Comparison of ENCODE assay signal across 1 cellular context in the genomic region with DNA sequence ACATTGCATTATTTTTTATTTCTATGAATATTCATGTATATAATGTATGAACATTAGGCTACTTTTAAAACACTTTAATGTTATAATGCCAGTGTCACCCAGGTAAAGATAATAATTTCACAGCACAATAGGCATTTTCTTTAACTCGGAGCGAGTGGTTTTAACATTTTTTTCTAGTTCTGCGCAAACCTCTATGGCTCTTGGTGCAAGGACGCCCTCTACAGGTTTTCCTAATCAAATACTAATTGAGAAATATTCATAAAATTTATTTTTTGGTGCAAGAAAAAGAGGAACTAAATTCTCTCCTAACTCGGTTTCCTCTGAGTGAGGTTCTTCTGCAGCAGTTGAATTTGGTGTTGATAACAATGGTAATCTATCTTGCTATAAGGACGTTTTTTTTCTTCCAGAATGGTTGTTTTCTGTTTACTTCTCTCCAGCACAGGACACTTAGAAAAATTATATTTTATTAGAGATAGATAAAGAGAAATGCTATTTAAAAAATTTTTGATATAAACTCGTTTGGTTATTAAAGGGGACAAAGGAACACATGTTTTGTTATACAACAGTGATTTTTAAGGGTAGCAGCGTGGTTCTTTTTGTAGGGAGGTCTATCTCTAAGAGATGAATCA.
TF ChIP-seq lines count a peak whose summit lies in the region.

No MANE protein-coding gene starts in this region.

TF ChIP-seq in HEK293, 187 proteins besides CTCF, POLR2A, EP300 and RAD21 (continued from another document):
- TF ChIP-seq PRDM2 (tag by site-specific recombination; IDR thresholded peaks at IDR 0.05; ENCODE audit: borderline replicate concordance) (no peak), OVOL3 (tag by site-specific recombination; IDR thresholded peaks at IDR 0.05) (no peak), SALL2 (tag by site-specific recombination; IDR thresholded peaks at IDR 0.05; ENCODE audit: borderline replicate concordance) (no peak), ZNF16 (tag by site-specific recombination; IDR thresholded peaks at IDR 0.05; ENCODE audit: low read depth) (no peak), INSM2 (tag by site-specific recombination; IDR thresholded peaks at IDR 0.05) (no peak), ZNF654 (tag by site-specific recombination; IDR thresholded peaks at IDR 0.05; ENCODE audit: low read depth) (peak; percentile 78), ZNF660 (tag by site-specific recombination; IDR thresholded peaks at IDR 0.05) (0 out of 2 replicates have a peak, but pooled peaks have one; percentile 55), TCF7L2 (IDR thresholded peaks at IDR 0.05; ENCODE audit: borderline replicate concordance, low read depth, low read length) (no peak), SP3 (tag by site-specific recombination; IDR thresholded peaks at IDR 0.05) (no peak)
- TF ChIP-seq, protein P1, sequence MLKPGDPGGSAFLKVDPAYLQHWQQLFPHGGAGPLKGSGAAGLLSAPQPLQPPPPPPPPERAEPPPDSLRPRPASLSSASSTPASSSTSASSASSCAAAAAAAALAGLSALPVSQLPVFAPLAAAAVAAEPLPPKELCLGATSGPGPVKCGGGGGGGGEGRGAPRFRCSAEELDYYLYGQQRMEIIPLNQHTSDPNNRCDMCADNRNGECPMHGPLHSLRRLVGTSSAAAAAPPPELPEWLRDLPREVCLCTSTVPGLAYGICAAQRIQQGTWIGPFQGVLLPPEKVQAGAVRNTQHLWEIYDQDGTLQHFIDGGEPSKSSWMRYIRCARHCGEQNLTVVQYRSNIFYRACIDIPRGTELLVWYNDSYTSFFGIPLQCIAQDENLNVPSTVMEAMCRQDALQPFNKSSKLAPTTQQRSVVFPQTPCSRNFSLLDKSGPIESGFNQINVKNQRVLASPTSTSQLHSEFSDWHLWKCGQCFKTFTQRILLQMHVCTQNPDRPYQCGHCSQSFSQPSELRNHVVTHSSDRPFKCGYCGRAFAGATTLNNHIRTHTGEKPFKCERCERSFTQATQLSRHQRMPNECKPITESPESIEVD (tag by site-specific recombination; IDR thresholded peaks at IDR 0.05), result 0 out of 2 replicates have a peak, but pooled peaks have one; percentile 33
